In the genomic region with DNA sequence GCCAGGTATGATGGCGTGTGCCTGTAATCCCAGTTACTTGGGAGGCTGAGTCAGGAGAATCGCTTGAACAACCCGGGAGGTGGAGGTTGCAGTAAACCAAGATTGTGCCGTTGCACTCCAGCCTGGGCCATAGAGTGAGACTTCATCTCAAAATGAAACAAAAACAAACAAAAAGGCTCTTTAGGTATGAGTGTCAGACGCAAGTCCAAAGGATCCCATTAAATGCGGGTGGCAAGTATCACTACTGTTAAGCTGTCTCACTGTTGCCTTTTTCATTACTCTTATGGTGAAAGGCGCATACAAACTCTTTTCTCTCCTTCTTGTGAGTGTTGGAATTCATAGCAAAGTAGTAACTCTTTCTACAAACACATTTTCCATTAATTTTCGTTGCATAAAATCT, we compare ENCODE assay signal across 25 cellular contexts.
"Had no signal": no experiment of that assay in that cellular context is flagged by ENCODE, and none has a peak within 500 bp of the region (broad histone marks: within the 10 kb centered on the region; RNA-seq: fewer than 3 reads in every experiment).

No MANE protein-coding gene starts in this region.

- H2AFZ ChIP-seq: hepatocyte had no signal

- H3K4me1 ChIP-seq: colonic mucosa, esophagus muscularis mucosa, esophagus squamous epithelium, foreskin keratinocyte, gastrocnemius medialis, gastroesophageal sphincter, heart left ventricle, heart right ventricle had no signal

- H3K4me3 ChIP-seq: colonic mucosa, coronary artery, dorsolateral prefrontal cortex, esophagus muscularis mucosa, esophagus squamous epithelium, gastrocnemius medialis, gastroesophageal sphincter, heart left ventricle, heart right ventricle, hepatocyte had no signal

- DNase-seq: colonic mucosa; cortex of kidney; dermis blood vessel endothelial cell; dorsolateral prefrontal cortex; effector CD4-positive, alpha-beta T cell; effector CD8-positive, alpha-beta T cell; effector memory CD4-positive, alpha-beta T cell; effector memory CD8-positive, alpha-beta T cell; endodermal cell; erythroblast; esophagus squamous epithelium; foreskin fibroblast; foreskin keratinocyte; foreskin melanocyte; gastrocnemius medialis; glutamatergic neuron; head of caudate nucleus; heart left ventricle; heart right ventricle had no signal

- H3K9me3 ChIP-seq: colonic mucosa, esophagus muscularis mucosa, esophagus squamous epithelium, gastrocnemius medialis, gastroesophageal sphincter, heart left ventricle had no signal

- H3K27ac ChIP-seq: colonic mucosa, coronary artery, dorsolateral prefrontal cortex, epithelial cell of prostate, esophagus muscularis mucosa, esophagus squamous epithelium, foreskin keratinocyte, gastrocnemius medialis, gastroesophageal sphincter, heart left ventricle, heart right ventricle, hepatocyte had no signal

- H3K36me3 ChIP-seq: colonic mucosa, esophagus muscularis mucosa, esophagus squamous epithelium, gastrocnemius medialis, gastroesophageal sphincter, heart left ventricle, heart right ventricle had no signal

- H3K27me3 ChIP-seq: colonic mucosa, dorsolateral prefrontal cortex, esophagus muscularis mucosa, esophagus squamous epithelium, foreskin keratinocyte, gastrocnemius medialis, gastroesophageal sphincter, heart left ventricle, heart right ventricle, hepatocyte had no signal

- H3K4me2 ChIP-seq: hepatocyte had no signal

- ATAC-seq: effector memory CD8-positive, alpha-beta T cell; esophagus mucosa; foreskin keratinocyte; gastrocnemius medialis; gastroesophageal sphincter; heart left ventricle; heart right ventricle had no signal

- H3K79me2 ChIP-seq: hepatocyte had no signal
